In the genomic region with DNA sequence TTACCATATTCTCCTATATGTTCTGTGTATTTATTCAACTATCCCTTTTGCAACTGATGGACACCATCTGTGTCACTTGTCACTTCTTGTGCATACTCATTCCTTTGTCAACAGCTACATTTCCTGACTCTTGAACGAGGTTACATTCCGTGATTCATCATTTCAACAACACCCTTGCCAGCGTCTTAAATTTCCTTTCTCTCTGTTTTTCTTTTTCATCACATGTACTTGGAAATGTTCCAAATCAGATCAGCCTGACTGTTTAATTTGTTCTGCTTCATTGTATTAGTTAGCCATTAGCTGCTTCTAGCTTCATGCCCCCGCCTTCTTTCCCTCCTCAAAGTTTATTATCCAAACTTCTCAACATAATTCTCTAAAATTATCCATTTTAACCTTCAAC, we compare ENCODE assay signal across 1 cellular context.
TF ChIP-seq lines count a peak whose summit lies in the region.

No MANE protein-coding gene starts in this region.

TF ChIP-seq in HEK293, 187 proteins besides CTCF, POLR2A, EP300 and RAD21 (continued from another document and continues in another):
- TF ChIP-seq ZNF664 (tag by site-specific recombination; IDR thresholded peaks at IDR 0.05) (no peak), ZNF76 (tag by site-specific recombination; IDR thresholded peaks at IDR 0.05; ENCODE audit: borderline replicate concordance, low read depth) (no peak), ZNF366 (tag by site-specific recombination; conservative IDR thresholded peaks at IDR 0.05) (no peak), ZNF621 (tag by site-specific recombination; IDR thresholded peaks at IDR 0.05) (no peak), ZNF23 (tag by site-specific recombination; IDR thresholded peaks at IDR 0.05; ENCODE audit: borderline replicate concordance) (no peak), ZBTB1 (tag by site-specific recombination; IDR thresholded peaks at IDR 0.05) (no peak), ZNF24 (tag by site-specific recombination; IDR thresholded peaks at IDR 0.05) (no peak), ZNF423 (tag by site-specific recombination; IDR thresholded peaks at IDR 0.05) (no peak), ZFP3 (tag by site-specific recombination; IDR thresholded peaks at IDR 0.05; ENCODE audit: low read depth) (no peak), HOXD13 (CRISPR knock-in tag; IDR thresholded peaks at IDR 0.05; ENCODE audit: borderline replicate concordance) (no peak), ZNF394 (tag by site-specific recombination; IDR thresholded peaks at IDR 0.05; ENCODE audit: borderline replicate concordance) (0 out of 2 replicates have a peak, but pooled peaks have one; percentile 20), ZNF138 (tag by site-specific recombination; IDR thresholded peaks at IDR 0.05; ENCODE audit: borderline replicate concordance) (no peak), OSR2 (tag by site-specific recombination; IDR thresholded peaks at IDR 0.05) (0 out of 2 replicates have a peak, but pooled peaks have one; percentile 14), GLI2 (tag by site-specific recombination; IDR thresholded peaks at IDR 0.05; ENCODE audit: borderline replicate concordance, low read depth) (no peak), ZBTB17 (tag by site-specific recombination; IDR thresholded peaks at IDR 0.05) (0 out of 2 replicates have a peak, but pooled peaks have one; percentile 38), SALL2 (tag by site-specific recombination; IDR thresholded peaks at IDR 0.05; ENCODE audit: borderline replicate concordance) (no peak), ZNF174 (tag by site-specific recombination; IDR thresholded peaks at IDR 0.05) (no peak), ZNF501 (tag by site-specific recombination; IDR thresholded peaks at IDR 0.05) (no peak), ZNF391 (tag by site-specific recombination; IDR thresholded peaks at IDR 0.05; ENCODE audit: borderline replicate concordance, low read depth) (no peak), ZNF433 (tag by site-specific recombination; IDR thresholded peaks at IDR 0.05; ENCODE audit: low read depth) (no peak), ZNF560 (tag by site-specific recombination; IDR thresholded peaks at IDR 0.05; ENCODE audit: borderline replicate concordance) (no peak), ZSCAN23 (tag by site-specific recombination; IDR thresholded peaks at IDR 0.05) (peak; percentile 65; the same call in 1 of the 2 replicates), ZNF324 (tag by site-specific recombination; IDR thresholded peaks at IDR 0.05) (no peak), ZNF169 (tag by site-specific recombination; IDR thresholded peaks at IDR 0.05) (no peak), ZNF555 (tag by site-specific recombination; conservative IDR thresholded peaks at IDR 0.05) (0 out of 2 replicates have a peak, but pooled peaks have one; percentile 8), ZNF791 (tag by site-specific recombination; IDR thresholded peaks at IDR 0.05) (no peak), ZNF571 (tag by site-specific recombination; IDR thresholded peaks at IDR 0.05) (no peak), KLF10 (tag by site-specific recombination; IDR thresholded peaks at IDR 0.05) (no peak)
- TF ChIP-seq, protein P1, sequence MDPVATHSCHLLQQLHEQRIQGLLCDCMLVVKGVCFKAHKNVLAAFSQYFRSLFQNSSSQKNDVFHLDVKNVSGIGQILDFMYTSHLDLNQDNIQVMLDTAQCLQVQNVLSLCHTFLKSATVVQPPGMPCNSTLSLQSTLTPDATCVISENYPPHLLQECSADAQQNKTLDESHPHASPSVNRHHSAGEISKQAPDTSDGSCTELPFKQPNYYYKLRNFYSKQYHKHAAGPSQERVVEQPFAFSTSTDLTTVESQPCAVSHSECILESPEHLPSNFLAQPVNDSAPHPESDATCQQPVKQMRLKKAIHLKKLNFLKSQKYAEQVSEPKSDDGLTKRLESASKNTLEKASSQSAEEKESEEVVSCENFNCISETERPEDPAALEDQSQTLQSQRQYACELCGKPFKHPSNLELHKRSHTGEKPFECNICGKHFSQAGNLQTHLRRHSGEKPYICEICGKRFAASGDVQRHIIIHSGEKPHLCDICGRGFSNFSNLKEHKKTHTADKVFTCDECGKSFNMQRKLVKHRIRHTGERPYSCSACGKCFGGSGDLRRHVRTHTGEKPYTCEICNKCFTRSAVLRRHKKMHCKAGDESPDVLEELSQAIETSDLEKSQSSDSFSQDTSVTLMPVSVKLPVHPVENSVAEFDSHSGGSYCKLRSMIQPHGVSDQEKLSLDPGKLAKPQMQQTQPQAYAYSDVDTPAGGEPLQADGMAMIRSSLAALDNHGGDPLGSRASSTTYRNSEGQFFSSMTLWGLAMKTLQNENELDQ (tag by site-specific recombination; IDR thresholded peaks at IDR 0.05; ENCODE audit: low read depth): no peak
- TF ChIP-seq, protein P2, sequence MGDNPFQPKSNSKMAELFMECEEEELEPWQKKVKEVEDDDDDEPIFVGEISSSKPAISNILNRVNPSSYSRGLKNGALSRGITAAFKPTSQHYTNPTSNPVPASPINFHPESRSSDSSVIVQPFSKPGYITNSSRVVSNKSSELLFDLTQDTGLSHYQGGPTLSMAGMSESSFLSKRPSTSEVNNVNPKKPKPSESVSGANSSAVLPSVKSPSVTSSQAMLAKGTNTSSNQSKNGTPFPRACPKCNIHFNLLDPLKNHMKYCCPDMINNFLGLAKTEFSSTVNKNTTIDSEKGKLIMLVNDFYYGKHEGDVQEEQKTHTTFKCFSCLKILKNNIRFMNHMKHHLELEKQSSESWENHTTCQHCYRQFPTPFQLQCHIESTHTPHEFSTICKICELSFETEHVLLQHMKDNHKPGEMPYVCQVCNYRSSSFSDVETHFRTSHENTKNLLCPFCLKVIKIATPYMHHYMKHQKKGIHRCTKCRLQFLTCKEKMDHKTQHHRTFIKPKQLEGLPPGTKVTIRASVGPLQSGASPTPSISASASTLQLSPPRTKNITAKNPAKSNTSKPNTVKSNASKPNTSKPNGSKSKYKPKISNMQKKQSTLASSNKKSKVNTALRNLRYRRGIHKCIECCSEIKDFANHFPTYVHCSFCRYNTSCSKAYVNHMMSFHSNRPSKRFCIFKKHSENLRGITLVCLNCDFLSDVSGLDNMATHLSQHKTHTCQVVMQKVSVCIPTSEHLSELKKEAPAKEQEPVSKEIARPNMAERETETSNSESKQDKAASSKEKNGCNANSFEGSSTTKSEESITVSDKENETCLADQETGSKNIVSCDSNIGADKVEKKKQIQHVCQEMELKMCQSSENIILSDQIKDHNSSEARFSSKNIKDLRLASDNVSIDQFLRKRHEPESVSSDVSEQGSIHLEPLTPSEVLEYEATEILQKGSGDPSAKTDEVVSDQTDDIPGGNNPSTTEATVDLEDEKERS (tag by site-specific recombination; IDR thresholded peaks at IDR 0.05): no peak
- TF ChIP-seq, protein P3, sequence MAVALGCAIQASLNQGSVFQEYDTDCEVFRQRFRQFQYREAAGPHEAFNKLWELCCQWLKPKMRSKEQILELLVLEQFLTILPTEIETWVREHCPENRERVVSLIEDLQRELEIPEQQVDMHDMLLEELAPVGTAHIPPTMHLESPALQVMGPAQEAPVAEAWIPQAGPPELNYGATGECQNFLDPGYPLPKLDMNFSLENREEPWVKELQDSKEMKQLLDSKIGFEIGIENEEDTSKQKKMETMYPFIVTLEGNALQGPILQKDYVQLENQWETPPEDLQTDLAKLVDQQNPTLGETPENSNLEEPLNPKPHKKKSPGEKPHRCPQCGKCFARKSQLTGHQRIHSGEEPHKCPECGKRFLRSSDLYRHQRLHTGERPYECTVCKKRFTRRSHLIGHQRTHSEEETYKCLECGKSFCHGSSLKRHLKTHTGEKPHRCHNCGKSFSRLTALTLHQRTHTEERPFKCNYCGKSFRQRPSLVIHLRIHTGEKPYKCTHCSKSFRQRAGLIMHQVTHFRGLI (tag by site-specific recombination; IDR thresholded peaks at IDR 0.05): no peak
- TF ChIP-seq, protein P4, sequence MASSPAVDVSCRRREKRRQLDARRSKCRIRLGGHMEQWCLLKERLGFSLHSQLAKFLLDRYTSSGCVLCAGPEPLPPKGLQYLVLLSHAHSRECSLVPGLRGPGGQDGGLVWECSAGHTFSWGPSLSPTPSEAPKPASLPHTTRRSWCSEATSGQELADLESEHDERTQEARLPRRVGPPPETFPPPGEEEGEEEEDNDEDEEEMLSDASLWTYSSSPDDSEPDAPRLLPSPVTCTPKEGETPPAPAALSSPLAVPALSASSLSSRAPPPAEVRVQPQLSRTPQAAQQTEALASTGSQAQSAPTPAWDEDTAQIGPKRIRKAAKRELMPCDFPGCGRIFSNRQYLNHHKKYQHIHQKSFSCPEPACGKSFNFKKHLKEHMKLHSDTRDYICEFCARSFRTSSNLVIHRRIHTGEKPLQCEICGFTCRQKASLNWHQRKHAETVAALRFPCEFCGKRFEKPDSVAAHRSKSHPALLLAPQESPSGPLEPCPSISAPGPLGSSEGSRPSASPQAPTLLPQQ (tag by site-specific recombination; IDR thresholded peaks at IDR 0.05): no peak
- TF ChIP-seq, protein P5, sequence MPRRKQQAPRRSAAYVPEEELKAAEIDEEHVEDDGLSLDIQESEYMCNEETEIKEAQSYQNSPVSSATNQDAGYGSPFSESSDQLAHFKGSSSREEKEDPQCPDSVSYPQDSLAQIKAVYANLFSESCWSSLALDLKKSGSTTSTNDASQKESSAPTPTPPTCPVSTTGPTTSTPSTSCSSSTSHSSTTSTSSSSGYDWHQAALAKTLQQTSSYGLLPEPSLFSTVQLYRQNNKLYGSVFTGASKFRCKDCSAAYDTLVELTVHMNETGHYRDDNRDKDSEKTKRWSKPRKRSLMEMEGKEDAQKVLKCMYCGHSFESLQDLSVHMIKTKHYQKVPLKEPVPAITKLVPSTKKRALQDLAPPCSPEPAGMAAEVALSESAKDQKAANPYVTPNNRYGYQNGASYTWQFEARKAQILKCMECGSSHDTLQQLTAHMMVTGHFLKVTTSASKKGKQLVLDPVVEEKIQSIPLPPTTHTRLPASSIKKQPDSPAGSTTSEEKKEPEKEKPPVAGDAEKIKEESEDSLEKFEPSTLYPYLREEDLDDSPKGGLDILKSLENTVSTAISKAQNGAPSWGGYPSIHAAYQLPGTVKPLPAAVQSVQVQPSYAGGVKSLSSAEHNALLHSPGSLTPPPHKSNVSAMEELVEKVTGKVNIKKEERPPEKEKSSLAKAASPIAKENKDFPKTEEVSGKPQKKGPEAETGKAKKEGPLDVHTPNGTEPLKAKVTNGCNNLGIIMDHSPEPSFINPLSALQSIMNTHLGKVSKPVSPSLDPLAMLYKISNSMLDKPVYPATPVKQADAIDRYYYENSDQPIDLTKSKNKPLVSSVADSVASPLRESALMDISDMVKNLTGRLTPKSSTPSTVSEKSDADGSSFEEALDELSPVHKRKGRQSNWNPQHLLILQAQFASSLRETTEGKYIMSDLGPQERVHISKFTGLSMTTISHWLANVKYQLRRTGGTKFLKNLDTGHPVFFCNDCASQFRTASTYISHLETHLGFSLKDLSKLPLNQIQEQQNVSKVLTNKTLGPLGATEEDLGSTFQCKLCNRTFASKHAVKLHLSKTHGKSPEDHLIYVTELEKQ (tag by site-specific recombination; IDR thresholded peaks at IDR 0.05; ENCODE audit: borderline replicate concordance): peak; percentile 33; the same call in 1 of the 2 replicates
- TF ChIP-seq, protein P6, sequence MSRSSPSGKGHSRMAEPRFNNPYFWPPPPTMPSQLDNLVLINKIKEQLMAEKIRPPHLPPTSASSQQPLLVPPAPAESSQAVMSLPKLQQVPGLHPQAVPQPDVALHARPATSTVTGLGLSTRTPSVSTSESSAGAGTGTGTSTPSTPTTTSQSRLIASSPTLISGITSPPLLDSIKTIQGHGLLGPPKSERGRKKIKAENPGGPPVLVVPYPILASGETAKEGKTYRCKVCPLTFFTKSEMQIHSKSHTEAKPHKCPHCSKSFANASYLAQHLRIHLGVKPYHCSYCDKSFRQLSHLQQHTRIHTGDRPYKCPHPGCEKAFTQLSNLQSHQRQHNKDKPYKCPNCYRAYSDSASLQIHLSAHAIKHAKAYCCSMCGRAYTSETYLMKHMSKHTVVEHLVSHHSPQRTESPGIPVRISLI (tag by site-specific recombination; IDR thresholded peaks at IDR 0.05): no peak
- TF ChIP-seq, protein P7, sequence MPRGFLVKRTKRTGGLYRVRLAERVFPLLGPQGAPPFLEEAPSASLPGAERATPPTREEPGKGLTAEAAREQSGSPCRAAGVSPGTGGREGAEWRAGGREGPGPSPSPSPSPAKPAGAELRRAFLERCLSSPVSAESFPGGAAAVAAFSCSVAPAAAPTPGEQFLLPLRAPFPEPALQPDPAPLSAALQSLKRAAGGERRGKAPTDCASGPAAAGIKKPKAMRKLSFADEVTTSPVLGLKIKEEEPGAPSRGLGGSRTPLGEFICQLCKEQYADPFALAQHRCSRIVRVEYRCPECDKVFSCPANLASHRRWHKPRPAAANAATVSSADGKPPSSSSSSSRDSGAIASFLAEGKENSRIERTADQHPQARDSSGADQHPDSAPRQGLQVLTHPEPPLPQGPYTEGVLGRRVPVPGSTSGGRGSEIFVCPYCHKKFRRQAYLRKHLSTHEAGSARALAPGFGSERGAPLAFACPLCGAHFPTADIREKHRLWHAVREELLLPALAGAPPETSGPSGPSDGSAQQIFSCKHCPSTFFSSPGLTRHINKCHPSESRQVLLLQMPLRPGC (tag by site-specific recombination; IDR thresholded peaks at IDR 0.05): no peak
- TF ChIP-seq, protein P8, sequence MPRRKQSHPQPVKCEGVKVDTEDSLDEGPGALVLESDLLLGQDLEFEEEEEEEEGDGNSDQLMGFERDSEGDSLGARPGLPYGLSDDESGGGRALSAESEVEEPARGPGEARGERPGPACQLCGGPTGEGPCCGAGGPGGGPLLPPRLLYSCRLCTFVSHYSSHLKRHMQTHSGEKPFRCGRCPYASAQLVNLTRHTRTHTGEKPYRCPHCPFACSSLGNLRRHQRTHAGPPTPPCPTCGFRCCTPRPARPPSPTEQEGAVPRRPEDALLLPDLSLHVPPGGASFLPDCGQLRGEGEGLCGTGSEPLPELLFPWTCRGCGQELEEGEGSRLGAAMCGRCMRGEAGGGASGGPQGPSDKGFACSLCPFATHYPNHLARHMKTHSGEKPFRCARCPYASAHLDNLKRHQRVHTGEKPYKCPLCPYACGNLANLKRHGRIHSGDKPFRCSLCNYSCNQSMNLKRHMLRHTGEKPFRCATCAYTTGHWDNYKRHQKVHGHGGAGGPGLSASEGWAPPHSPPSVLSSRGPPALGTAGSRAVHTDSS (tag by site-specific recombination; IDR thresholded peaks at IDR 0.05): no peak
- TF ChIP-seq, protein P9, sequence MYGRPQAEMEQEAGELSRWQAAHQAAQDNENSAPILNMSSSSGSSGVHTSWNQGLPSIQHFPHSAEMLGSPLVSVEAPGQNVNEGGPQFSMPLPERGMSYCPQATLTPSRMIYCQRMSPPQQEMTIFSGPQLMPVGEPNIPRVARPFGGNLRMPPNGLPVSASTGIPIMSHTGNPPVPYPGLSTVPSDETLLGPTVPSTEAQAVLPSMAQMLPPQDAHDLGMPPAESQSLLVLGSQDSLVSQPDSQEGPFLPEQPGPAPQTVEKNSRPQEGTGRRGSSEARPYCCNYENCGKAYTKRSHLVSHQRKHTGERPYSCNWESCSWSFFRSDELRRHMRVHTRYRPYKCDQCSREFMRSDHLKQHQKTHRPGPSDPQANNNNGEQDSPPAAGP (tag by site-specific recombination; IDR thresholded peaks at IDR 0.05): no peak
- TF ChIP-seq, protein P10, sequence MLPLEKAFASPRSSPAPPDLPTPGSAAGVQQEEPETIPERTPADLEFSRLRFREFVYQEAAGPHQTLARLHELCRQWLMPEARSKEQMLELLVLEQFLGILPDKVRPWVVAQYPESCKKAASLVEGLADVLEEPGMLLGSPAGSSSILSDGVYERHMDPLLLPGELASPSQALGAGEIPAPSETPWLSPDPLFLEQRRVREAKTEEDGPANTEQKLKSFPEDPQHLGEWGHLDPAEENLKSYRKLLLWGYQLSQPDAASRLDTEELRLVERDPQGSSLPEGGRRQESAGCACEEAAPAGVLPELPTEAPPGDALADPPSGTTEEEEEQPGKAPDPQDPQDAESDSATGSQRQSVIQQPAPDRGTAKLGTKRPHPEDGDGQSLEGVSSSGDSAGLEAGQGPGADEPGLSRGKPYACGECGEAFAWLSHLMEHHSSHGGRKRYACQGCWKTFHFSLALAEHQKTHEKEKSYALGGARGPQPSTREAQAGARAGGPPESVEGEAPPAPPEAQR (tag by site-specific recombination; IDR thresholded peaks at IDR 0.05): no peak
